33 cellular contexts compared by ENCODE assay signal in the genomic region with DNA sequence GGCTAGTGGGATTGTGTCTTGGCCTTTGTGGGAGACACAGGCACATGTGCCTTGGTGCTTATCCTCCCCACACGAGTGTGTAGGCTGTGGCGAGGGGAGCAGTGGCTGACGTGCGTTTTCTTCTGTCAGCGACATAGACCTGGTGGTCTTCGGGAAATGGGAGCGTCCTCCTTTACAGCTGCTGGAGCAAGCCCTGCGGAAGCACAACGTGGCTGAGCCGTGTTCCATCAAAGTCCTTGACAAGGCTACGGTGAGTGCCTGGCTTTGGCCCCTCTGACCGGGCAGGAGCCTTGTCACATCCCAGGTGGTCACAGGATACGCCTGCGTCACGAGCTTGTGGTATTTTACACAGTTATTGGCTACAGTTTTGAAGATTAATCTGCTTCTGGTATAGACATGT. TPM values are rescaled to one million over a fixed set of nuclear protein-coding genes. Genes with fewer than 3 reads are reported as not detected.
DNase-seq lines count a peak whose midpoint lies in the region; ATAC-seq, FAIRE-seq and TF ChIP-seq lines count a peak whose summit lies in the region.
"Had no signal": no experiment of that assay in that cellular context is flagged by ENCODE, and none has a peak within 500 bp of the region (broad histone marks: within the 10 kb centered on the region; RNA-seq: fewer than 3 reads in every experiment).

No MANE protein-coding gene starts in this region.

- no peaks in the 10 kb centered on the region for H3K9me3 Mint-ChIP-seq in activated T-cell treated with anti-CD3 and anti-CD28 coated beads, Interleukin-2, amount 50 U/mL, for 24 hours
- H3K9me3 Mint-ChIP-seq in effector memory CD8-positive, alpha-beta T cell, result no peaks in the 10 kb centered on the region
- H3K9me3 Mint-ChIP-seq in stimulated activated memory B cell treated with anti-CD40 and anti-IgM and Interleukin-4, amounts not matched to agents 10 μg/mL and 1 μg/mL and 100 μg/mL, for 72 hours, result no peaks in the 10 kb centered on the region
- no peaks in the 10 kb centered on the region for H3K9me3 Mint-ChIP-seq in chondrocyte (ENCODE audit: low read depth)
- H3K9me3 Mint-ChIP-seq: activated CD4-positive, alpha-beta T cell treated with anti-CD3 and anti-CD28 coated beads, Interleukin-2, amount 10 ng/mL, durations not matched to agents 24 days and 14 days; CD4-positive, alpha-beta memory T cell; central memory CD8-positive, alpha-beta T cell; HFFc6; mesothelial cell of epicardium had no signal

- peak; percentile 46 for FAIRE-seq in HTR-8/SVneo (lab: Jason Lieb, UNC)
- FAIRE-seq: A549, GM19239, keratinocyte, RCC 7860, urothelium cell line had no signal

- H3K4me3 Mint-ChIP-seq in activated T-cell treated with anti-CD3 and anti-CD28 coated beads, Interleukin-2, amount 50 U/mL, for 24 hours, result no peak overlapping the region
- no peak overlapping the region for H3K4me3 Mint-ChIP-seq in effector memory CD8-positive, alpha-beta T cell
- H3K4me3 Mint-ChIP-seq in stimulated activated memory B cell treated with anti-CD40 and anti-IgM and Interleukin-4, amounts not matched to agents 10 μg/mL and 1 μg/mL and 100 μg/mL, for 72 hours, result no peak overlapping the region
- no peak overlapping the region for H3K4me3 Mint-ChIP-seq in chondrocyte (ENCODE audit: unreplicated experiment)
- H3K4me3 Mint-ChIP-seq: activated CD4-positive, alpha-beta T cell treated with anti-CD3 and anti-CD28 coated beads, Interleukin-2, amount 10 ng/mL, durations not matched to agents 24 days and 14 days; CD4-positive, alpha-beta memory T cell; central memory CD8-positive, alpha-beta T cell; HFFc6; mesothelial cell of epicardium had no signal

- no peaks in the 10 kb centered on the region for H3K27me3 Mint-ChIP-seq in activated T-cell treated with anti-CD3 and anti-CD28 coated beads, Interleukin-2, amount 50 U/mL, for 24 hours
- no peaks in the 10 kb centered on the region for H3K27me3 Mint-ChIP-seq in effector memory CD8-positive, alpha-beta T cell
- no peaks in the 10 kb centered on the region for H3K27me3 Mint-ChIP-seq in stimulated activated memory B cell treated with anti-CD40 and anti-IgM and Interleukin-4, amounts not matched to agents 10 μg/mL and 1 μg/mL and 100 μg/mL, for 72 hours
- no peaks in the 10 kb centered on the region for H3K27me3 Mint-ChIP-seq in chondrocyte (ENCODE audit: low read depth)
- H3K27me3 Mint-ChIP-seq: activated CD4-positive, alpha-beta T cell treated with anti-CD3 and anti-CD28 coated beads, Interleukin-2, amount 10 ng/mL, durations not matched to agents 24 days and 14 days; CD4-positive, alpha-beta memory T cell; central memory CD8-positive, alpha-beta T cell had no signal

- DNase-seq in activated T-cell treated with anti-CD3 and anti-CD28 coated beads, Interleukin-2, amount 50 U/mL, for 24 hours, result no peak
- DNase-seq in activated T-cell treated with anti-CD3 and anti-CD28 coated beads, Interleukin-2, amount 50 U/mL, for 1 hour, result no peak
- DNase-seq in HTR-8/SVneo (ENCODE audit: insufficient read length, low spot score) (no peak), SKM-1 treated with dmso at 0.1 percent for 144 hours (lab: John Stamatoyannopoulos, UW; ENCODE audit: unreplicated experiment) (no peak), chondrocyte (ENCODE audit: low spot score) (no peak)
- DNase-seq in effector memory CD8-positive, alpha-beta T cell, result no peak
- DNase-seq: activated CD4-positive, alpha-beta T cell treated with anti-CD3 and anti-CD28 coated beads, Interleukin-2, amount 10 ng/mL, durations not matched to agents 24 days and 14 days; AML-193; CD4-positive, alpha-beta memory T cell; esophagus squamous epithelium; foreskin keratinocyte; GOT3; heart left ventricle; HFFc6; left ventricle myocardium superior; NCI-H1092; NCI-H1694; NCI-H446 treated with DMSO at 0.1 percent for 48 hours; NCI-H774; stimulated activated CD4-positive, alpha-beta T cell treated with anti-CD3 and anti-CD28 coated beads, Interleukin-4, amount 100 ng/mL, for 4 hours; T1000; WERI-Rb-1 had no signal

- H3K36me3 Mint-ChIP-seq in activated T-cell treated with anti-CD3 and anti-CD28 coated beads, Interleukin-2, amount 50 U/mL, for 24 hours (ENCODE audit: low read depth), result peaks cover 93% of the 10 kb centered on the region
- H3K36me3 Mint-ChIP-seq in effector memory CD8-positive, alpha-beta T cell (ENCODE audit: insufficient read depth), result peaks cover 48% of the 10 kb centered on the region
- peaks cover 62% of the 10 kb centered on the region for H3K36me3 Mint-ChIP-seq in stimulated activated memory B cell treated with anti-CD40 and anti-IgM and Interleukin-4, amounts not matched to agents 10 μg/mL and 1 μg/mL and 100 μg/mL, for 72 hours
- peaks cover 20% of the 10 kb centered on the region for H3K36me3 Mint-ChIP-seq in chondrocyte (ENCODE audit: low read depth)

- no peak for TF ChIP-seq CTCF in chondrocyte (IDR thresholded peaks at IDR 0.05)

- peaks cover 38% of the 10 kb centered on the region for H3K4me1 Mint-ChIP-seq in activated T-cell treated with anti-CD3 and anti-CD28 coated beads, Interleukin-2, amount 50 U/mL, for 24 hours (ENCODE audit: low read depth)
- H3K4me1 Mint-ChIP-seq in effector memory CD8-positive, alpha-beta T cell (ENCODE audit: low read depth in 2 of 2), result peaks cover 22% of the 10 kb centered on the region in 2 donors
- H3K4me1 Mint-ChIP-seq in stimulated activated memory B cell treated with anti-CD40 and anti-IgM and Interleukin-4, amounts not matched to agents 10 μg/mL and 1 μg/mL and 100 μg/mL, for 72 hours, result peaks cover 65% of the 10 kb centered on the region
- peaks cover 18% of the 10 kb centered on the region for H3K4me1 Mint-ChIP-seq in chondrocyte (ENCODE audit: low read depth)

- peak overlapping the region; percentile 72 for H3K27ac Mint-ChIP-seq in activated T-cell treated with anti-CD3 and anti-CD28 coated beads, Interleukin-2, amount 50 U/mL, for 24 hours
- H3K27ac Mint-ChIP-seq in effector memory CD8-positive, alpha-beta T cell, result peak overlapping the region; percentile 32 to 85
- H3K27ac Mint-ChIP-seq in stimulated activated memory B cell treated with anti-CD40 and anti-IgM and Interleukin-4, amounts not matched to agents 10 μg/mL and 1 μg/mL and 100 μg/mL, for 72 hours, result peak overlapping the region; percentile 91
- H3K27ac Mint-ChIP-seq in chondrocyte (ENCODE audit: unreplicated experiment), result no peak overlapping the region
- H3K27ac Mint-ChIP-seq: HFFc6, mesothelial cell of epicardium had no signal

- no peak for ATAC-seq in effector memory CD8-positive, alpha-beta T cell (replicated peaks)
- ATAC-seq in stimulated activated memory B cell treated with anti-CD40 and anti-IgM and Interleukin-4, amounts not matched to agents 10 μg/mL and 1 μg/mL and 100 μg/mL, for 72 hours, result no peak
- ATAC-seq in HG02763 (IDR thresholded peaks at IDR 0.05; ENCODE audit: unreplicated experiment), result no peak
- ATAC-seq: A549, foreskin keratinocyte, heart left ventricle, left ventricle myocardium superior, psoas muscle, sciatic nerve had no signal

RNA-seq across cellular contexts. Expression of a gene that starts 26.4 kb away (rescaled TPM):
- total RNA-seq in chondrocyte, result 21.5 to 28.2 TPM (median 21.7 TPM) in 3 replicates
